ENCODE assay signal across 1 cellular context in genomic region chr1:54763814-54764131, GRCh38.
A peak's percentile ranks its signal among the peaks of the same experiment; 100 is the strongest.
TF ChIP-seq lines count a peak whose summit lies in the region.

No MANE protein-coding gene starts in this region.

TF ChIP-seq in K562, 482 proteins besides CTCF, POLR2A, EP300 and RAD21:
- TF ChIP-seq TOE1 (IDR thresholded peaks at IDR 0.05; ENCODE audit: borderline replicate concordance) (peak; percentile 41; the same call in 1 of the 2 replicates), TOE1 (CRISPR knock-in tag; IDR thresholded peaks at IDR 0.05; ENCODE audit: borderline replicate concordance, low read depth) (no peak), SIN3A (IDR thresholded peaks at IDR 0.05; ENCODE audit: borderline replicate concordance in 2 of 2, control insufficient read depth in 1 of 2, low read depth in 2 of 2, low read length in 2 of 2) (0 out of 4 replicates have a peak, but pooled peaks of 1 of the 2 experiments have one; percentile 52), USF2 (CRISPR knock-in tag; IDR thresholded peaks at IDR 0.05) (0 out of 2 replicates have a peak, but pooled peaks have one; percentile 7), CCAR2 (IDR thresholded peaks at IDR 0.05; ENCODE audit: low read depth, low read length) (no peak), TEAD1 (CRISPR knock-in tag; IDR thresholded peaks at IDR 0.05) (0 out of 4 replicates have a peak, but pooled peaks of 1 of the 2 experiments have one; percentile 29), MXD1 (CRISPR knock-in tag; IDR thresholded peaks at IDR 0.05; ENCODE audit: borderline replicate concordance, poor library complexity, severe bottlenecking) (no peak)
- TF ChIP-seq, protein P1, sequence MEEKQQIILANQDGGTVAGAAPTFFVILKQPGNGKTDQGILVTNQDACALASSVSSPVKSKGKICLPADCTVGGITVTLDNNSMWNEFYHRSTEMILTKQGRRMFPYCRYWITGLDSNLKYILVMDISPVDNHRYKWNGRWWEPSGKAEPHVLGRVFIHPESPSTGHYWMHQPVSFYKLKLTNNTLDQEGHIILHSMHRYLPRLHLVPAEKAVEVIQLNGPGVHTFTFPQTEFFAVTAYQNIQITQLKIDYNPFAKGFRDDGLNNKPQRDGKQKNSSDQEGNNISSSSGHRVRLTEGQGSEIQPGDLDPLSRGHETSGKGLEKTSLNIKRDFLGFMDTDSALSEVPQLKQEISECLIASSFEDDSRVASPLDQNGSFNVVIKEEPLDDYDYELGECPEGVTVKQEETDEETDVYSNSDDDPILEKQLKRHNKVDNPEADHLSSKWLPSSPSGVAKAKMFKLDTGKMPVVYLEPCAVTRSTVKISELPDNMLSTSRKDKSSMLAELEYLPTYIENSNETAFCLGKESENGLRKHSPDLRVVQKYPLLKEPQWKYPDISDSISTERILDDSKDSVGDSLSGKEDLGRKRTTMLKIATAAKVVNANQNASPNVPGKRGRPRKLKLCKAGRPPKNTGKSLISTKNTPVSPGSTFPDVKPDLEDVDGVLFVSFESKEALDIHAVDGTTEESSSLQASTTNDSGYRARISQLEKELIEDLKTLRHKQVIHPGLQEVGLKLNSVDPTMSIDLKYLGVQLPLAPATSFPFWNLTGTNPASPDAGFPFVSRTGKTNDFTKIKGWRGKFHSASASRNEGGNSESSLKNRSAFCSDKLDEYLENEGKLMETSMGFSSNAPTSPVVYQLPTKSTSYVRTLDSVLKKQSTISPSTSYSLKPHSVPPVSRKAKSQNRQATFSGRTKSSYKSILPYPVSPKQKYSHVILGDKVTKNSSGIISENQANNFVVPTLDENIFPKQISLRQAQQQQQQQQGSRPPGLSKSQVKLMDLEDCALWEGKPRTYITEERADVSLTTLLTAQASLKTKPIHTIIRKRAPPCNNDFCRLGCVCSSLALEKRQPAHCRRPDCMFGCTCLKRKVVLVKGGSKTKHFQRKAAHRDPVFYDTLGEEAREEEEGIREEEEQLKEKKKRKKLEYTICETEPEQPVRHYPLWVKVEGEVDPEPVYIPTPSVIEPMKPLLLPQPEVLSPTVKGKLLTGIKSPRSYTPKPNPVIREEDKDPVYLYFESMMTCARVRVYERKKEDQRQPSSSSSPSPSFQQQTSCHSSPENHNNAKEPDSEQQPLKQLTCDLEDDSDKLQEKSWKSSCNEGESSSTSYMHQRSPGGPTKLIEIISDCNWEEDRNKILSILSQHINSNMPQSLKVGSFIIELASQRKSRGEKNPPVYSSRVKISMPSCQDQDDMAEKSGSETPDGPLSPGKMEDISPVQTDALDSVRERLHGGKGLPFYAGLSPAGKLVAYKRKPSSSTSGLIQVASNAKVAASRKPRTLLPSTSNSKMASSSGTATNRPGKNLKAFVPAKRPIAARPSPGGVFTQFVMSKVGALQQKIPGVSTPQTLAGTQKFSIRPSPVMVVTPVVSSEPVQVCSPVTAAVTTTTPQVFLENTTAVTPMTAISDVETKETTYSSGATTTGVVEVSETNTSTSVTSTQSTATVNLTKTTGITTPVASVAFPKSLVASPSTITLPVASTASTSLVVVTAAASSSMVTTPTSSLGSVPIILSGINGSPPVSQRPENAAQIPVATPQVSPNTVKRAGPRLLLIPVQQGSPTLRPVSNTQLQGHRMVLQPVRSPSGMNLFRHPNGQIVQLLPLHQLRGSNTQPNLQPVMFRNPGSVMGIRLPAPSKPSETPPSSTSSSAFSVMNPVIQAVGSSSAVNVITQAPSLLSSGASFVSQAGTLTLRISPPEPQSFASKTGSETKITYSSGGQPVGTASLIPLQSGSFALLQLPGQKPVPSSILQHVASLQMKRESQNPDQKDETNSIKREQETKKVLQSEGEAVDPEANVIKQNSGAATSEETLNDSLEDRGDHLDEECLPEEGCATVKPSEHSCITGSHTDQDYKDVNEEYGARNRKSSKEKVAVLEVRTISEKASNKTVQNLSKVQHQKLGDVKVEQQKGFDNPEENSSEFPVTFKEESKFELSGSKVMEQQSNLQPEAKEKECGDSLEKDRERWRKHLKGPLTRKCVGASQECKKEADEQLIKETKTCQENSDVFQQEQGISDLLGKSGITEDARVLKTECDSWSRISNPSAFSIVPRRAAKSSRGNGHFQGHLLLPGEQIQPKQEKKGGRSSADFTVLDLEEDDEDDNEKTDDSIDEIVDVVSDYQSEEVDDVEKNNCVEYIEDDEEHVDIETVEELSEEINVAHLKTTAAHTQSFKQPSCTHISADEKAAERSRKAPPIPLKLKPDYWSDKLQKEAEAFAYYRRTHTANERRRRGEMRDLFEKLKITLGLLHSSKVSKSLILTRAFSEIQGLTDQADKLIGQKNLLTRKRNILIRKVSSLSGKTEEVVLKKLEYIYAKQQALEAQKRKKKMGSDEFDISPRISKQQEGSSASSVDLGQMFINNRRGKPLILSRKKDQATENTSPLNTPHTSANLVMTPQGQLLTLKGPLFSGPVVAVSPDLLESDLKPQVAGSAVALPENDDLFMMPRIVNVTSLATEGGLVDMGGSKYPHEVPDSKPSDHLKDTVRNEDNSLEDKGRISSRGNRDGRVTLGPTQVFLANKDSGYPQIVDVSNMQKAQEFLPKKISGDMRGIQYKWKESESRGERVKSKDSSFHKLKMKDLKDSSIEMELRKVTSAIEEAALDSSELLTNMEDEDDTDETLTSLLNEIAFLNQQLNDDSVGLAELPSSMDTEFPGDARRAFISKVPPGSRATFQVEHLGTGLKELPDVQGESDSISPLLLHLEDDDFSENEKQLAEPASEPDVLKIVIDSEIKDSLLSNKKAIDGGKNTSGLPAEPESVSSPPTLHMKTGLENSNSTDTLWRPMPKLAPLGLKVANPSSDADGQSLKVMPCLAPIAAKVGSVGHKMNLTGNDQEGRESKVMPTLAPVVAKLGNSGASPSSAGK (IDR thresholded peaks at IDR 0.05) = 0 out of 2 replicates have a peak, but pooled peaks have one; percentile 64
- TF ChIP-seq, protein P2, sequence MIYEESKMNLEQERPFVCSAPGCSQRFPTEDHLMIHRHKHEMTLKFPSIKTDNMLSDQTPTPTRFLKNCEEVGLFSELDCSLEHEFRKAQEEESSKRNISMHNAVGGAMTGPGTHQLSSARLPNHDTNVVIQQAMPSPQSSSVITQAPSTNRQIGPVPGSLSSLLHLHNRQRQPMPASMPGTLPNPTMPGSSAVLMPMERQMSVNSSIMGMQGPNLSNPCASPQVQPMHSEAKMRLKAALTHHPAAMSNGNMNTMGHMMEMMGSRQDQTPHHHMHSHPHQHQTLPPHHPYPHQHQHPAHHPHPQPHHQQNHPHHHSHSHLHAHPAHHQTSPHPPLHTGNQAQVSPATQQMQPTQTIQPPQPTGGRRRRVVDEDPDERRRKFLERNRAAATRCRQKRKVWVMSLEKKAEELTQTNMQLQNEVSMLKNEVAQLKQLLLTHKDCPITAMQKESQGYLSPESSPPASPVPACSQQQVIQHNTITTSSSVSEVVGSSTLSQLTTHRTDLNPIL (CRISPR knock-in tag; IDR thresholded peaks at IDR 0.05) = no peak
TF ChIP-seq in K562: peak in this region for 5.
